Comparison of ENCODE assay signal across 32 cellular contexts in the genomic region with DNA sequence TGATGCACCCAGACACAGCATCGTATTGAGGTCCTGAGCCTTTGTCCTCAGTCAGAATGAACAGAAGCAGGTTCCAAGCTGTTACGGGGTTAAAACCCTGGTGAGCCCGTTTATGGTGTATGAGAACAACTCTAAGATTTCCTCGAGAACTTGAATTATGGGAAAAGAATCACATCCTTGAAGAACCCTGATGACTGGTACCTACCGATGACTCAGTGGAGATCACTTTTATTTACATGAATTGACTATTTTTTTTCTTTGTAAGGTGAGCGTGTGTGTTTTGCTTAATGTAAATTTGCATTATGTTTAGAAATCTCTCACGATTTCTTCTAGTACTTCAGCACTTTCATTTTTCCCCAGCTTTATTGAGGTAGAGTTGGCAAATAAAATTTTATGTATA. TPM values are rescaled to one million over a fixed set of nuclear protein-coding genes. Genes with fewer than 3 reads are reported as not detected.
"Had no signal": no experiment of that assay in that cellular context is flagged by ENCODE, and none has a peak within 500 bp of the region (broad histone marks: within the 10 kb centered on the region; RNA-seq: fewer than 3 reads in every experiment).

No MANE protein-coding gene starts in this region.

- H3K9me3 ChIP-seq: ascending aorta, colonic mucosa, heart right ventricle, lower lobe of right lung, mucosa of descending colon, uterus had no signal

- H3K27ac ChIP-seq: ascending aorta, brain microvascular endothelial cell, colonic mucosa, dorsolateral prefrontal cortex, epithelial cell of prostate, heart right ventricle, lower lobe of right lung, uterus had no signal

- ATAC-seq: activated CD4-positive, alpha-beta T cell treated with anti-CD3 and anti-CD28 coated beads for 36 hours; activated naive CD4-positive, alpha-beta T cell treated with anti-CD3 and anti-CD28 coated beads, Interleukin-2, amount 50 U/mL, for 72 hours; activated T-helper 17 cell treated with anti-CD3 and anti-CD28 coated beads, Interleukin-2, amount 50 U/mL, for 72 hours; heart right ventricle; lower lobe of right lung; mucosa of descending colon; sciatic nerve; stimulated activated memory B cell treated with anti-CD40 and anti-IgM and Interleukin-4, amounts not matched to agents 10 μg/mL and 1 μg/mL and 100 μg/mL, for 72 hours had no signal

- H3K27me3 ChIP-seq: ascending aorta, brain microvascular endothelial cell, colonic mucosa, uterus had no signal

- H3K4me3 ChIP-seq: ascending aorta, colonic mucosa, dorsolateral prefrontal cortex, heart right ventricle, lower lobe of right lung, mucosa of descending colon, uterus had no signal

- H3K36me3 ChIP-seq: ascending aorta, brain microvascular endothelial cell, colonic mucosa, heart right ventricle, lower lobe of right lung, uterus had no signal

- H3K4me1 ChIP-seq: ascending aorta, colonic mucosa, heart right ventricle, lower lobe of right lung, uterus had no signal

- DNase-seq: activated B cell treated with CpG ODN at 0.5 μM for 24 hours; activated CD4-positive, alpha-beta T cell treated with anti-CD3 and anti-CD28 coated beads for 36 hours; activated CD4-positive, alpha-beta T cell treated with anti-CD3 and anti-CD28 coated beads, Interleukin-2, amount 50 U/mL, for 4 hours; activated CD8-positive, alpha-beta memory T cell treated with anti-CD3 and anti-CD28 coated beads for 24 hours; activated CD8-positive, alpha-beta memory T cell treated with anti-CD3 and anti-CD28 coated beads, Interleukin-2, amount 50 U/mL, for 4 hours; activated T-cell treated with anti-CD3 and anti-CD28 coated beads, Interleukin-2, amount 50 U/mL, for 24 hours; brain microvascular endothelial cell; central memory CD4-positive, alpha-beta T cell; colonic mucosa; dorsolateral prefrontal cortex; endodermal cell; heart right ventricle; kidney; lower lobe of right lung; mesendoderm; mucosa of descending colon; occipital lobe; small intestine; T1000; trophoblast cell; uterus had no signal

- FAIRE-seq: small intestine had no signal

RNA-seq across cellular contexts. Expression of gene KRTAP4-4, which starts 3.3 kb away (rescaled TPM):
- total RNA-seq: activated B cell treated with CpG ODN at 0.5 μM for 24 hours; activated CD4-positive, alpha-beta T cell treated with anti-CD3 and anti-CD28 coated beads for 36 hours; activated naive CD4-positive, alpha-beta T cell treated with anti-CD3 and anti-CD28 coated beads, Interleukin-2, amount 50 U/mL, for 72 hours; activated T-helper 17 cell treated with anti-CD3 and anti-CD28 coated beads, Interleukin-2, amount 50 U/mL, for 72 hours; ascending aorta; colonic mucosa; dorsolateral prefrontal cortex; endodermal cell; heart right ventricle; kidney; lower lobe of right lung; mucosa of descending colon; occipital lobe; posterior vena cava; renal cortical epithelial cell; sciatic nerve; temporal lobe; uterus had no signal
- polyA plus RNA-seq: adipose tissue, heart right ventricle, neural cell, small intestine had no signal

RNA-seq across cellular contexts. Expression of gene KRTAP4-3, which starts 4.2 kb away (rescaled TPM):
- total RNA-seq: activated B cell treated with CpG ODN at 0.5 μM for 24 hours; activated CD4-positive, alpha-beta T cell treated with anti-CD3 and anti-CD28 coated beads for 36 hours; activated naive CD4-positive, alpha-beta T cell treated with anti-CD3 and anti-CD28 coated beads, Interleukin-2, amount 50 U/mL, for 72 hours; activated T-helper 17 cell treated with anti-CD3 and anti-CD28 coated beads, Interleukin-2, amount 50 U/mL, for 72 hours; ascending aorta; colonic mucosa; dorsolateral prefrontal cortex; endodermal cell; heart right ventricle; kidney; lower lobe of right lung; mucosa of descending colon; occipital lobe; posterior vena cava; renal cortical epithelial cell; sciatic nerve; temporal lobe; uterus had no signal
- polyA plus RNA-seq: adipose tissue, heart right ventricle, neural cell, small intestine had no signal

RNA-seq across cellular contexts. Expression of gene KRTAP4-2, which starts 14.2 kb away (rescaled TPM):
- total RNA-seq: activated B cell treated with CpG ODN at 0.5 μM for 24 hours; activated CD4-positive, alpha-beta T cell treated with anti-CD3 and anti-CD28 coated beads for 36 hours; activated naive CD4-positive, alpha-beta T cell treated with anti-CD3 and anti-CD28 coated beads, Interleukin-2, amount 50 U/mL, for 72 hours; activated T-helper 17 cell treated with anti-CD3 and anti-CD28 coated beads, Interleukin-2, amount 50 U/mL, for 72 hours; ascending aorta; colonic mucosa; dorsolateral prefrontal cortex; endodermal cell; heart right ventricle; kidney; lower lobe of right lung; mucosa of descending colon; occipital lobe; posterior vena cava; renal cortical epithelial cell; sciatic nerve; temporal lobe; uterus had no signal
- polyA plus RNA-seq: adipose tissue, heart right ventricle, neural cell, small intestine had no signal

RNA-seq across cellular contexts. Expression of gene KRTAP4-5, which starts 14.2 kb away (rescaled TPM):
- total RNA-seq: activated B cell treated with CpG ODN at 0.5 μM for 24 hours; activated CD4-positive, alpha-beta T cell treated with anti-CD3 and anti-CD28 coated beads for 36 hours; activated naive CD4-positive, alpha-beta T cell treated with anti-CD3 and anti-CD28 coated beads, Interleukin-2, amount 50 U/mL, for 72 hours; activated T-helper 17 cell treated with anti-CD3 and anti-CD28 coated beads, Interleukin-2, amount 50 U/mL, for 72 hours; ascending aorta; colonic mucosa; dorsolateral prefrontal cortex; endodermal cell; heart right ventricle; kidney; lower lobe of right lung; mucosa of descending colon; occipital lobe; posterior vena cava; renal cortical epithelial cell; sciatic nerve; temporal lobe; uterus had no signal
- polyA plus RNA-seq: adipose tissue, heart right ventricle, neural cell, small intestine had no signal

RNA-seq across cellular contexts. Expression of gene KRTAP4-1, which starts 20.9 kb away (rescaled TPM):
- total RNA-seq: activated B cell treated with CpG ODN at 0.5 μM for 24 hours; activated CD4-positive, alpha-beta T cell treated with anti-CD3 and anti-CD28 coated beads for 36 hours; activated naive CD4-positive, alpha-beta T cell treated with anti-CD3 and anti-CD28 coated beads, Interleukin-2, amount 50 U/mL, for 72 hours; activated T-helper 17 cell treated with anti-CD3 and anti-CD28 coated beads, Interleukin-2, amount 50 U/mL, for 72 hours; ascending aorta; dorsolateral prefrontal cortex; endodermal cell; heart right ventricle; kidney; lower lobe of right lung; occipital lobe; posterior vena cava; renal cortical epithelial cell; sciatic nerve; temporal lobe; uterus had no signal
- polyA plus RNA-seq: adipose tissue, heart right ventricle, neural cell, small intestine had no signal
